In genomic region chr3:185316740-185317407, GRCh38 we compare ENCODE assay signal across 10 cellular contexts. TPM values are rescaled to one million over a fixed set of nuclear protein-coding genes. Genes with fewer than 3 reads are reported as not detected.
A peak's percentile ranks its signal among the peaks of the same experiment; 100 is the strongest.
DNase-seq lines count a peak whose midpoint lies in the region; ATAC-seq and TF ChIP-seq lines count a peak whose summit lies in the region.
"Had no signal": no experiment of that assay in that cellular context is flagged by ENCODE, and none has a peak within 500 bp of the region (broad histone marks: within the 10 kb centered on the region; RNA-seq: fewer than 3 reads in every experiment).

No MANE protein-coding gene starts in this region.

- H3K27me3 ChIP-seq in heart right ventricle: no peaks in the 10 kb centered on the region
- H3K27me3 ChIP-seq in right atrium auricular region: no peaks in the 10 kb centered on the region
- H3K27me3 ChIP-seq in breast epithelium: no peaks in the 10 kb centered on the region
- H3K27me3 ChIP-seq in right lobe of liver: no peaks in the 10 kb centered on the region

- intact Hi-C loops in heart right ventricle (cut with DNase I) (no loop called here), breast epithelium (cut with DNase I; ENCODE audit: low total_unique reads) (no loop called here), right lobe of liver (cut with DNase I) (no loop called here)

- no peak for TF ChIP-seq POLR2A in breast epithelium (IDR thresholded peaks at IDR 0.05)
- TF ChIP-seq POLR2A in right lobe of liver (IDR thresholded peaks at IDR 0.05): peak; percentile 55

- H3K36me3 ChIP-seq in heart right ventricle (no peaks in the 10 kb centered on the region), right atrium auricular region (no peaks in the 10 kb centered on the region), breast epithelium (no peaks in the 10 kb centered on the region), right lobe of liver (no peaks in the 10 kb centered on the region)

- WGBS in heart right ventricle, 2 donors: 54 to 63% methylated on average over 6 of the region's 6 CpGs
- 24% methylated on average over 6 of the region's 6 CpGs for WGBS in right lobe of liver (ENCODE audit: insufficient coverage, low coverage, low lambda C conversion rate, missing lambda C conversion rate)

- DNase-seq in heart right ventricle: no peak
- no peak for DNase-seq in right atrium auricular region (ENCODE audit: low spot score)
- no peak for DNase-seq in breast epithelium (ENCODE audit: low spot score in 2 of 2)
- DNase-seq in right lobe of liver: no peak
- DNase-seq in GOT3 (lab: John Stamatoyannopoulos, UW): no peak
- no peak for DNase-seq in COLO668 (lab: John Stamatoyannopoulos, UW; ENCODE audit: unreplicated experiment)
- DNase-seq: activated CD4-positive, CD25-positive, alpha-beta regulatory T cell treated with anti-CD3 and anti-CD28 coated beads, Interleukin-2, amount 50 U/mL, for 72 hours; NCI-H1930 had no signal

- ATAC-seq in heart right ventricle: peak in 7 of 8 donors; percentile 43 to 75 (median 67)
- ATAC-seq in right lobe of liver: peak; percentile 59 to 69 (median 64)
- no peak for ATAC-seq in HG02588 (IDR thresholded peaks at IDR 0.05; ENCODE audit: unreplicated experiment)
- no peak for ATAC-seq in GM21526 (IDR thresholded peaks at IDR 0.05; ENCODE audit: low FRiP score, unreplicated experiment)

- H3K4me3 ChIP-seq in heart right ventricle (peak overlapping the region in 4 of 10 donors; percentile 1 to 15 (median 10)), right atrium auricular region (no peak overlapping the region), breast epithelium (peak overlapping the region in 2 of 3 donors; percentile 8 to 9), right lobe of liver (peak overlapping the region in 2 of 3 donors; percentile 4 to 24)

- H3K4me1 ChIP-seq in heart right ventricle: peaks cover 0 to 27% (median 9%) of the 10 kb centered on the region in 9 donors
- H3K4me1 ChIP-seq in right atrium auricular region: no peaks in the 10 kb centered on the region
- H3K4me1 ChIP-seq in breast epithelium: no peaks in the 10 kb centered on the region
- peaks cover 0 to 46% (median 12%) of the 10 kb centered on the region in 4 donors for H3K4me1 ChIP-seq in right lobe of liver

- H3K9me3 ChIP-seq in heart right ventricle (no peaks in the 10 kb centered on the region), right atrium auricular region (no peaks in the 10 kb centered on the region), breast epithelium (no peaks in the 10 kb centered on the region), right lobe of liver (no peaks in the 10 kb centered on the region)

- H3K27ac ChIP-seq in heart right ventricle (peak overlapping the region in 8 of 10 donors; percentile 3 to 78 (median 50)), right atrium auricular region (peak overlapping the region in 1 of 2 donors; percentile 19), breast epithelium (peak overlapping the region; percentile 65 to 66), right lobe of liver (peak overlapping the region; percentile 79 to 97 (median 90))

- no peak for TF ChIP-seq CTCF in heart right ventricle (IDR thresholded peaks at IDR 0.05)
- no peak for TF ChIP-seq CTCF in right atrium auricular region (IDR thresholded peaks at IDR 0.05)
- TF ChIP-seq CTCF in breast epithelium (IDR thresholded peaks at IDR 0.05): no peak
- TF ChIP-seq CTCF in right lobe of liver (IDR thresholded peaks at IDR 0.05): no peak

RNA-seq across cellular contexts. Expression of gene MAP3K13, which starts 46.1 kb away (rescaled TPM):
- total RNA-seq in heart right ventricle (10 to 100 TPM in 6 of 10 donors, 1 to 10 TPM in 4; 7.1 to 14.9 (median 11.3) TPM), right atrium auricular region (10 to 100 TPM in 1 of 2 donors, 1 to 10 TPM in 1; 9.4 to 12.6 TPM), breast epithelium (10 to 100 TPM in 2 of 3 donors, 1 to 10 TPM in 1; 9.1 to 34.7 (median 23.9) TPM), right lobe of liver (10 to 100 TPM; 14.1 to 30.9 (median 24.1) TPM)
- 1 to 10 TPM; 9.8 TPM for polyA plus RNA-seq in heart right ventricle

Comparison
In these comparisons a context has a peak if more than half of its experiments do, and no peak if none do; other contexts are left out.
1. ATAC-seq: peak in heart right ventricle (7 of 8) and right lobe of liver (4 of 4); none in HG02588 (single experiment) and GM21526 (single experiment).
2. H3K4me3 ChIP-seq: peak in breast epithelium (2 of 3) and right lobe of liver (2 of 3); none in right atrium auricular region (0 of 2).